In genomic region chr10:49605939-49606509, GRCh38 we compare ENCODE assay signal across 22 cellular contexts. TPM values are rescaled to one million over a fixed set of nuclear protein-coding genes. Genes with fewer than 3 reads are reported as not detected.
A peak's percentile ranks its signal among the peaks of the same experiment; 100 is the strongest.
DNase-seq lines count a peak whose midpoint lies in the region; ATAC-seq and TF ChIP-seq lines count a peak whose summit lies in the region.
"Had no signal": no experiment of that assay in that cellular context is flagged by ENCODE, and none has a peak within 500 bp of the region (broad histone marks: within the 10 kb centered on the region; RNA-seq: fewer than 3 reads in every experiment).

No MANE protein-coding gene starts in this region.

- H3K27me3 Mint-ChIP-seq in endodermal cell (ENCODE audit: insufficient read depth): peaks cover 91% of the 10 kb centered on the region

- peaks cover 94% of the 10 kb centered on the region for H3K27me3 ChIP-seq in endodermal cell (ENCODE audit: control insufficient read depth, insufficient read depth, low read length, poor library complexity, severe bottlenecking)
- H3K27me3 ChIP-seq: vagina had no signal

- ATAC-seq in left cardiac atrium (no peak), GM21723 (IDR thresholded peaks at IDR 0.05; ENCODE audit: unreplicated experiment) (no peak), HG02852 (IDR thresholded peaks at IDR 0.05; ENCODE audit: unreplicated experiment) (no peak), HG03039 (IDR thresholded peaks at IDR 0.05; ENCODE audit: unreplicated experiment) (no peak)
- ATAC-seq: stimulated activated memory B cell treated with anti-CD40 and anti-IgM and Interleukin-4, amounts not matched to agents 10 μg/mL and 1 μg/mL and 100 μg/mL, for 72 hours had no signal

- DNase-seq in cardiac septum (ENCODE audit: low spot score) (peak; percentile 39), left cardiac atrium (no peak), NCI-H69 (lab: John Stamatoyannopoulos, UW) (peak; percentile 30), endodermal cell (peak; percentile 19)
- DNase-seq: activated naive CD4-positive, alpha-beta T cell treated with anti-CD3 and anti-CD28 coated beads, Interleukin-2, amount 10 ng/mL, durations not matched to agents 7 days and 5 days; amniotic stem cell; GOT3; Karpas-422; mesenchymal stem cell; naive B cell; occipital lobe; Right ventricle myocardium superior; stimulated activated CD4-positive, alpha-beta T cell treated with anti-CD3 and anti-CD28 coated beads, Interleukin-4, amount 100 ng/mL, for 1 hour had no signal

- H3K4me1 ChIP-seq in endodermal cell (ENCODE audit: control insufficient read depth, insufficient read depth, low read length): no peaks in the 10 kb centered on the region

- H3K36me3 ChIP-seq in endodermal cell (ENCODE audit: control insufficient read depth, insufficient read depth, low read length): no peaks in the 10 kb centered on the region
- H3K36me3 ChIP-seq: esophagus muscularis mucosa, vagina had no signal

- H3K36me3 Mint-ChIP-seq in endodermal cell (ENCODE audit: low read depth): no peaks in the 10 kb centered on the region
- H3K36me3 Mint-ChIP-seq: activated naive CD4-positive, alpha-beta T cell treated with anti-CD3 and anti-CD28 coated beads, Interleukin-2, amount 10 ng/mL, durations not matched to agents 7 days and 5 days; stimulated activated memory B cell treated with anti-CD40 and anti-IgM and Interleukin-4, amounts not matched to agents 10 μg/mL and 1 μg/mL and 100 μg/mL, for 72 hours had no signal

- peaks cover under 1% of the 10 kb centered on the region for H3K9me3 Mint-ChIP-seq in endodermal cell
- H3K9me3 Mint-ChIP-seq: activated naive CD4-positive, alpha-beta T cell treated with anti-CD3 and anti-CD28 coated beads, Interleukin-2, amount 10 ng/mL, durations not matched to agents 7 days and 5 days; CD4-positive, alpha-beta T cell had no signal

- H3K27ac ChIP-seq in endodermal cell (ENCODE audit: low read depth, low read length): no peak overlapping the region
- H3K27ac ChIP-seq: esophagus muscularis mucosa, vagina had no signal

- no peaks in the 10 kb centered on the region for H3K9me3 ChIP-seq in endodermal cell (ENCODE audit: control insufficient read depth, low read length)
- H3K9me3 ChIP-seq: esophagus muscularis mucosa, vagina had no signal

- no peak for TF ChIP-seq CTCF in endodermal cell (conservative IDR thresholded peaks at IDR 0.05)

- H3K4me3 ChIP-seq in endodermal cell (ENCODE audit: low read length): no peak overlapping the region
- H3K4me3 ChIP-seq: esophagus muscularis mucosa, smooth muscle cell, vagina had no signal

- H3K9ac ChIP-seq in endodermal cell (ENCODE audit: extremely low read depth, low read length, poor library complexity, severe bottlenecking): no peak overlapping the region

- intact Hi-C loops in cardiac septum (cut with DNase I): no loop called here
- intact Hi-C loops in left cardiac atrium (cut with DNase I): loop anchor here in 1 of 2 donors (10.0 kb wide), 1 partner anchor 159 kb away; the partner anchor contains the start of gene OGDHL

- no peaks in the 10 kb centered on the region for H3K4me1 Mint-ChIP-seq in endodermal cell

- no peak overlapping the region for H3K27ac Mint-ChIP-seq in endodermal cell
- H3K27ac Mint-ChIP-seq: activated naive CD4-positive, alpha-beta T cell treated with anti-CD3 and anti-CD28 coated beads, Interleukin-2, amount 10 ng/mL, durations not matched to agents 7 days and 5 days; CD4-positive, alpha-beta T cell; stimulated activated memory B cell treated with anti-CD40 and anti-IgM and Interleukin-4, amounts not matched to agents 10 μg/mL and 1 μg/mL and 100 μg/mL, for 72 hours had no signal

- no peak overlapping the region for H3K4me3 Mint-ChIP-seq in endodermal cell
- H3K4me3 Mint-ChIP-seq: activated naive CD4-positive, alpha-beta T cell treated with anti-CD3 and anti-CD28 coated beads, Interleukin-2, amount 10 ng/mL, durations not matched to agents 7 days and 5 days; CD4-positive, alpha-beta T cell; stimulated activated memory B cell treated with anti-CD40 and anti-IgM and Interleukin-4, amounts not matched to agents 10 μg/mL and 1 μg/mL and 100 μg/mL, for 72 hours had no signal

- 54 to 89% methylated on average over 1 to 3 of the region's 3 CpGs for WGBS in endodermal cell (ENCODE audit: insufficient coverage in 1 of 2, insufficient read length in 1 of 2), 2 experiments

RNA-seq across cellular contexts. Expression of gene SLC18A3, which starts 4.1 kb away (rescaled TPM):
- not detected for total RNA-seq in cardiac septum
- total RNA-seq in left cardiac atrium: not detected
- total RNA-seq in endodermal cell: not detected
- polyA plus RNA-seq in endodermal cell (2013, experiment 1 of 2): 2.6 TPM
- polyA plus RNA-seq in endodermal cell (2013, experiment 2 of 2): 2.5 TPM
- total RNA-seq: CD4-positive, alpha-beta T cell; occipital lobe; Right ventricle myocardium superior; smooth muscle cell had no signal
- polyA plus RNA-seq: smooth muscle cell had no signal

RNA-seq across cellular contexts. Expression of gene CHAT, which starts 7.8 kb away (rescaled TPM):
- not detected for total RNA-seq in cardiac septum
- total RNA-seq in left cardiac atrium: not detected
- not detected for total RNA-seq in endodermal cell
- polyA plus RNA-seq in endodermal cell (2013, experiment 1 of 2): 1.1 TPM
- 1.1 TPM for polyA plus RNA-seq in endodermal cell (2013, experiment 2 of 2)
- total RNA-seq: CD4-positive, alpha-beta T cell; renal cortical epithelial cell; Right ventricle myocardium superior; smooth muscle cell; vagina had no signal
- polyA plus RNA-seq: smooth muscle cell had no signal
